ENCODE assay signal across 24 cellular contexts in the genomic region with DNA sequence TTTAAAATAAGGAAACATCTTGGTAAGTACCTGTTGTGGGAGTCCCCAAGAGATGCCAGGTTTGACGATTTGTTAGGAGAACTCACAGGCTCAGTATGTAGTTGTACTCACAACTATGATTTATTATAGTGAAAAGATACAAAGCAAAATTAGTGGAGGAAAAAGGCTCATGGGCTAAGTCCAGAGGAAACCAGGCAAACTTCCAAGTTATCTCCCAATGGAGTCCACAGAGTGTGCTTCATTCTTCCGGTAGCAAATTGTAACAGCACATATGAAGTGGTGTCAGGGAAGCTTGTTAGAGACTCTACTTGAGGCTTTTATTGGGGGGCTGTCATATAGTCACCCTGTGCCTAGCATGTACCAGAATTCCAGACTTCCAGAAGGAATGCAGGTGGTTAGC. TPM values are rescaled to one million over a fixed set of nuclear protein-coding genes. Genes with fewer than 3 reads are reported as not detected.
DNase-seq lines count a peak whose midpoint lies in the region; ATAC-seq and TF ChIP-seq lines count a peak whose summit lies in the region.
"Had no signal": no experiment of that assay in that cellular context is flagged by ENCODE, and none has a peak within 500 bp of the region (broad histone marks: within the 10 kb centered on the region; RNA-seq: fewer than 3 reads in every experiment).

No MANE protein-coding gene starts in this region.

- peak overlapping the region; percentile 18 for H3K4me3 Mint-ChIP-seq in activated naive CD4-positive, alpha-beta T cell treated with anti-CD3 and anti-CD28 coated beads for 36 hours
- peak overlapping the region; percentile 54 for H3K4me3 Mint-ChIP-seq in activated naive CD8-positive, alpha-beta T cell
- H3K4me3 Mint-ChIP-seq: activated CD4-positive, alpha-beta memory T cell treated with anti-CD3 and anti-CD28 coated beads for 36 hours; WTC11 had no signal

- no peaks in the 10 kb centered on the region for H3K27me3 Mint-ChIP-seq in activated naive CD4-positive, alpha-beta T cell treated with anti-CD3 and anti-CD28 coated beads for 36 hours (ENCODE audit: low read depth)
- no peaks in the 10 kb centered on the region for H3K27me3 Mint-ChIP-seq in activated naive CD8-positive, alpha-beta T cell
- H3K27me3 Mint-ChIP-seq: activated CD4-positive, alpha-beta memory T cell treated with anti-CD3 and anti-CD28 coated beads for 36 hours; stimulated activated naive B cell treated with anti-CD40 and anti-IgM and Interleukin-4, amounts not matched to agents 10 μg/mL and 1 μg/mL and 100 μg/mL, for 72 hours had no signal

- peaks cover 22% of the 10 kb centered on the region for H3K36me3 Mint-ChIP-seq in activated naive CD4-positive, alpha-beta T cell treated with anti-CD3 and anti-CD28 coated beads for 36 hours (ENCODE audit: low read depth)
- H3K36me3 Mint-ChIP-seq in activated naive CD8-positive, alpha-beta T cell = peaks cover 10% of the 10 kb centered on the region

- DNase-seq in activated naive CD4-positive, alpha-beta T cell treated with anti-CD3 and anti-CD28 coated beads for 36 hours = no peak
- DNase-seq in activated naive CD4-positive, alpha-beta T cell treated with anti-CD3 and anti-CD28 coated beads, Interleukin-2, amount 50 U/mL, for 16 hours = no peak
- DNase-seq in fibroblast of pulmonary artery (ENCODE audit: low read depth) (peak; percentile 65), skeletal muscle cell (ENCODE audit: low read depth) (peak; percentile 33)
- DNase-seq: activated CD4-positive, alpha-beta memory T cell treated with anti-CD3 and anti-CD28 coated beads for 36 hours; brain microvascular endothelial cell; cortex of kidney; GF-D8; HCEC 1CT; NCI-H1048; NCI-H2081; Peyer's patch; stimulated activated CD4-positive, alpha-beta T cell treated with anti-CD3 and anti-CD28 coated beads, Interleukin-1b, Interleukin-23, amount 100 ng/mL, for 48 hours; stimulated activated naive B cell treated with anti-CD40 and anti-IgM and Interleukin-4, amounts not matched to agents 10 μg/mL and 1 μg/mL and 100 μg/mL, for 72 hours had no signal

- H3K9me3 Mint-ChIP-seq in activated naive CD4-positive, alpha-beta T cell treated with anti-CD3 and anti-CD28 coated beads for 36 hours = no peaks in the 10 kb centered on the region
- no peaks in the 10 kb centered on the region for H3K9me3 Mint-ChIP-seq in activated naive CD8-positive, alpha-beta T cell (ENCODE audit: low read depth)
- H3K9me3 Mint-ChIP-seq: activated CD4-positive, alpha-beta memory T cell treated with anti-CD3 and anti-CD28 coated beads for 36 hours; stimulated activated naive B cell treated with anti-CD40 and anti-IgM and Interleukin-4, amounts not matched to agents 10 μg/mL and 1 μg/mL and 100 μg/mL, for 72 hours; T-helper 2 cell treated with Interferon-gamma antibody and Interleukin-4, amounts not matched to agents 5 μg/mL and 100 μg/mL, for 36 hours; WTC11 had no signal

- peaks cover 43% of the 10 kb centered on the region for H3K4me1 Mint-ChIP-seq in activated naive CD4-positive, alpha-beta T cell treated with anti-CD3 and anti-CD28 coated beads for 36 hours (ENCODE audit: low read depth)
- peaks cover 34% of the 10 kb centered on the region for H3K4me1 Mint-ChIP-seq in activated naive CD8-positive, alpha-beta T cell (ENCODE audit: low read depth)

- intact Hi-C loops in activated naive CD4-positive, alpha-beta T cell treated with anti-CD3 and anti-CD28 coated beads for 36 hours (cut with micrococcal nuclease) = no loop called here

- ATAC-seq in GM21515 (IDR thresholded peaks at IDR 0.05; ENCODE audit: unreplicated experiment) = no peak
- ATAC-seq in GM18868 (IDR thresholded peaks at IDR 0.05; ENCODE audit: unreplicated experiment) = no peak
- no peak for ATAC-seq in HG03469 (IDR thresholded peaks at IDR 0.05; ENCODE audit: unreplicated experiment)
- ATAC-seq: A549; gastroesophageal sphincter; stimulated activated naive B cell treated with anti-CD40 and anti-IgM and Interleukin-4, amounts not matched to agents 10 μg/mL and 1 μg/mL and 100 μg/mL, for 72 hours; WTC11 had no signal

- H3K27ac Mint-ChIP-seq in activated naive CD4-positive, alpha-beta T cell treated with anti-CD3 and anti-CD28 coated beads for 36 hours = peak overlapping the region; percentile 30
- peak overlapping the region; percentile 75 for H3K27ac Mint-ChIP-seq in activated naive CD8-positive, alpha-beta T cell
- H3K27ac Mint-ChIP-seq: stimulated activated naive B cell treated with anti-CD40 and anti-IgM and Interleukin-4, amounts not matched to agents 10 μg/mL and 1 μg/mL and 100 μg/mL, for 72 hours; WTC11 had no signal

- TF ChIP-seq CTCF in fibroblast of pulmonary artery (IDR thresholded peaks at IDR 0.05; ENCODE audit: low read length, missing control alignments) = no peak

- H3K4me3 ChIP-seq in fibroblast of pulmonary artery (replicated peaks; ENCODE audit: low read depth, low read length) = no peak overlapping the region
- no peak overlapping the region for H3K4me3 ChIP-seq in skeletal muscle cell (ENCODE audit: low read depth, low read length)
- H3K4me3 ChIP-seq: A549, gastroesophageal sphincter, lung, Peyer's patch, thoracic aorta had no signal

- CTCF ChIA-PET in activated naive CD4-positive, alpha-beta T cell treated with anti-CD3 and anti-CD28 coated beads for 36 hours (lab: Charles Lee) = no interaction called here

RNA-seq across cellular contexts. Expression of gene DDX19A, which starts 2.3 kb away (rescaled TPM):
- total RNA-seq in activated naive CD4-positive, alpha-beta T cell treated with anti-CD3 and anti-CD28 coated beads for 36 hours = 10 to 100 TPM; 43.4 to 46.0 TPM

RNA-seq across cellular contexts. Expression of gene DDX19B, which starts 50.0 kb away (rescaled TPM):
- 10 to 100 TPM; 28.7 to 31.3 TPM for total RNA-seq in activated naive CD4-positive, alpha-beta T cell treated with anti-CD3 and anti-CD28 coated beads for 36 hours

RNA-seq across cellular contexts. Expression of gene AARS1, which starts 59.7 kb away (rescaled TPM):
- total RNA-seq in activated naive CD4-positive, alpha-beta T cell treated with anti-CD3 and anti-CD28 coated beads for 36 hours = 100 to 1,000 TPM; 237 to 238 TPM

Comparison
In these comparisons a context has a peak if more than half of its experiments do, and no peak if none do; other contexts are left out.
1. DNase-seq: peak in fibroblast of pulmonary artery (single experiment) and skeletal muscle cell (single experiment); none in activated naive CD4-positive, alpha-beta T cell treated with anti-CD3 and anti-CD28 coated beads for 36 hours (single experiment) and activated naive CD4-positive, alpha-beta T cell treated with anti-CD3 and anti-CD28 coated beads, Interleukin-2, amount 50 U/mL, for 16 hours (single experiment).